ENCODE assay signal across 8 cellular contexts in genomic region chr19:43503501-43504425, GRCh38. TPM values are rescaled to one million over a fixed set of nuclear protein-coding genes. Genes with fewer than 3 reads are reported as not detected.
DNase-seq lines count a peak whose midpoint lies in the region; ATAC-seq and TF ChIP-seq lines count a peak whose summit lies in the region.

No MANE protein-coding gene starts in this region.

- H3K4me3 ChIP-seq in A673 (ENCODE audit: low read depth, low read length, poor library complexity, severe bottlenecking) (peak overlapping the region; percentile 83), mammary epithelial cell (replicated peaks in 1 of 3; ENCODE audit: insufficient read depth in 1 of 3, low read depth in 2 of 3, low read length in 3 of 3) (peak overlapping the region; percentile 82 to 90 (median 88)), spleen (peak overlapping the region; percentile 53 to 90 (median 72))

- peak overlapping the region; percentile 91 for H3K9ac ChIP-seq in mammary epithelial cell (ENCODE audit: insufficient read depth, low read length)

- BruUV-seq in A673 (replicated peaks; lab: Mats Ljungman, UMichigan) (no TSS peak), mammary epithelial cell (replicated peaks; lab: Mats Ljungman, UMichigan) (no TSS peak)

- intact Hi-C loops in A673 (cut with micrococcal nuclease; ENCODE audit: unreplicated experiment) = loop anchor here (5.0 kb wide), 1 partner anchor 56 kb away; no protein-coding TSS in a partner anchor
- intact Hi-C loops in mammary epithelial cell (cut with micrococcal nuclease) = loop anchor here (1.0 to 5.0 kb wide), 3 partner anchors 15 to 56 kb away; partner anchors contain the start of gene LYPD3
- intact Hi-C loops in spleen (cut with DNase I; ENCODE audit: low total_unique reads) = no loop called here

- H3K4me1 ChIP-seq in A673 (ENCODE audit: insufficient read depth, low read length, poor library complexity, severe bottlenecking) = peaks cover 5% of the 10 kb centered on the region
- H3K4me1 ChIP-seq in mammary epithelial cell (ENCODE audit: insufficient read depth, low read length) = peaks cover 14% of the 10 kb centered on the region
- H3K4me1 ChIP-seq in spleen = peaks cover 9 to 45% (median 21%) of the 10 kb centered on the region in 6 donors

- ATAC-seq in GM18858 (IDR thresholded peaks at IDR 0.05; ENCODE audit: unreplicated experiment) (peak; percentile 74), HG03066 (IDR thresholded peaks at IDR 0.05; ENCODE audit: low read depth, unreplicated experiment) (peak; percentile 87)

- TF ChIP-seq CTCF in A673 (conservative IDR thresholded peaks at IDR 0.05; ENCODE audit: low read depth, low read length) (peak; percentile 44), VCaP (conservative IDR thresholded peaks at IDR 0.05) (peak; percentile 32), mammary epithelial cell (conservative IDR thresholded peaks at IDR 0.05 in 1 of 2, IDR thresholded peaks at IDR 0.05 in 1 of 2; ENCODE audit: extremely low read depth in 1 of 2, insufficient read depth in 1 of 2, low read depth in 1 of 2, low read length in 2 of 2) (no peak), spleen (IDR thresholded peaks at IDR 0.05 in 8 of 11, conservative IDR thresholded peaks at IDR 0.05 in 3 of 11) (peak in 6 of 11 experiments; percentile 19 to 39 (median 34))

- H4K20me1 ChIP-seq in mammary epithelial cell (ENCODE audit: insufficient read depth, low read length) = no peaks in the 10 kb centered on the region

- 0% methylated on average over 10 of the region's 64 CpGs for WGBS in mammary epithelial cell (ENCODE audit: low coverage, missing lambda C conversion rate)
- 1 to 2% (median 1%) methylated on average over 43 to 64 of the region's 64 CpGs for WGBS in spleen, 5 donors

- H2AFZ ChIP-seq in mammary epithelial cell (ENCODE audit: low read depth, low read length) = peak overlapping the region; percentile 98

- DNase-seq in A673 (ENCODE audit: low spot score) (peak; percentile 97), NCI-H2196 (lab: John Stamatoyannopoulos, UW; ENCODE audit: unreplicated experiment) (peak; percentile 95), mammary epithelial cell (peak; percentile 85), inferior parietal cortex (ENCODE audit: extremely low spot score) (peak; percentile 94), spleen (peak; percentile 99)

- in situ Hi-C loops in mammary epithelial cell (cut with MboI; ENCODE audit: low sequenced_read_pairs in 2 of 2) = no loop called here

- TF ChIP-seq POLR2A in spleen (IDR thresholded peaks at IDR 0.05) = no peak

- H3K27me3 ChIP-seq in A673 (replicated peaks; ENCODE audit: insufficient read depth, low read depth, low read length, poor library complexity) (no peaks in the 10 kb centered on the region), mammary epithelial cell (ENCODE audit: insufficient read depth, low read length) (no peaks in the 10 kb centered on the region), spleen (replicated peaks in 1 of 7) (no peaks in the 10 kb centered on the region)

- dilution Hi-C loops in mammary epithelial cell (cut with HindIII; ENCODE audit: low sequenced_read_pairs) = no loop called here

- H3K9me3 ChIP-seq in A673 (ENCODE audit: low read depth, low read length, poor library complexity, severe bottlenecking) (no peaks in the 10 kb centered on the region), mammary epithelial cell (replicated peaks; ENCODE audit: insufficient read depth, low read length) (no peaks in the 10 kb centered on the region), spleen (no peaks in the 10 kb centered on the region)

- CTCF ChIA-PET in A673 (lab: Charles Lee) = interaction anchor here (0.6 to 2.6 kb wide), 5 partner anchors 16 to 92 kb away, joined by 3 to 10 read pairs (median 3); partner anchors contain the start of gene IRGQ
- CTCF ChIA-PET in mammary epithelial cell (lab: Charles Lee; ENCODE audit: low non-redundant PET) = no interaction called here

- peak overlapping the region; percentile 90 for H3K4me2 ChIP-seq in mammary epithelial cell (ENCODE audit: insufficient read depth, low read depth, low read length)

- peak overlapping the region; percentile 73 for H3K27ac ChIP-seq in A673 (ENCODE audit: low read depth, low read length, poor library complexity, severe bottlenecking)
- peak overlapping the region; percentile 89 for H3K27ac ChIP-seq in VCaP
- peak overlapping the region; percentile 86 for H3K27ac ChIP-seq in mammary epithelial cell (ENCODE audit: insufficient read depth, low read depth, low read length)
- H3K27ac ChIP-seq in spleen = peak overlapping the region; percentile 82 to 92 (median 88)

- POLR2A ChIA-PET in A673 (lab: Charles Lee; ENCODE audit: low non-redundant PET) = no interaction called here

- H3K79me2 ChIP-seq in mammary epithelial cell (ENCODE audit: insufficient read depth, low read length) = peaks cover 16% of the 10 kb centered on the region

- peaks cover 5% of the 10 kb centered on the region for H3K36me3 ChIP-seq in A673 (ENCODE audit: insufficient read depth, low read length, poor library complexity, severe bottlenecking)
- H3K36me3 ChIP-seq in mammary epithelial cell (ENCODE audit: insufficient read depth, low read length) = peaks cover 7% of the 10 kb centered on the region
- H3K36me3 ChIP-seq in spleen = peaks cover 0 to 48% (median 9%) of the 10 kb centered on the region in 6 donors

RNA-seq across cellular contexts. Expression of gene PHLDB3, which starts 0.8 kb away (rescaled TPM):
- total RNA-seq in A673 (2021) (9.0 and 11.2 TPM in 2 replicates), mammary epithelial cell (10 to 100 TPM; 16.2 to 23.8 TPM), spleen (10 to 100 TPM in 5 of 7 donors, 1 to 10 TPM in 2; 8.0 to 23.0 (median 14.8) TPM)
- polyA plus RNA-seq in mammary epithelial cell (8.0 TPM), spleen (10 to 100 TPM; 10.4 to 22.8 (median 17.4) TPM)
- polyA minus RNA-seq in mammary epithelial cell = 20.2 TPM

RNA-seq across cellular contexts. Expression of gene ETHE1, which starts 23.2 kb away (rescaled TPM):
- total RNA-seq in A673 (2021) (8.8 and 15.3 TPM in 2 replicates), mammary epithelial cell (100 to 1,000 TPM; 114 to 122 TPM), spleen (10 to 100 TPM; 25.3 to 53.4 (median 34.6) TPM)
- polyA plus RNA-seq in mammary epithelial cell (176 TPM), spleen (10 to 100 TPM; 20.2 to 42.8 (median 35.3) TPM)
- polyA minus RNA-seq in mammary epithelial cell = 122 TPM

RNA-seq across cellular contexts. Expression of gene ZNF575, which starts 29.2 kb away (rescaled TPM):
- total RNA-seq in A673 (2021) (2.8 and 3.1 TPM in 2 replicates), mammary epithelial cell (1 to 10 TPM in 1 of 2 donors, under 1 TPM in 1; 0.17 to 2.1 TPM), spleen (1 to 10 TPM in 5 of 7 donors, not detected in 2; 1.0 to 4.3 (median 2.4) TPM)
- polyA plus RNA-seq in mammary epithelial cell (0.17 TPM), spleen (1 to 10 TPM in 1 of 3 donors, under 1 TPM in 2; 0.82 to 1.9 (median 0.87) TPM)
- not detected for polyA minus RNA-seq in mammary epithelial cell

RNA-seq across cellular contexts. Expression of gene LYPD3, which starts 38.4 kb away (rescaled TPM):
- total RNA-seq in A673 (2021) = 0.21 and 0.31 TPM in 2 replicates
- 10 to 100 TPM in 1 of 2 donors, under 1 TPM in 1; 0.33 to 30.7 TPM for total RNA-seq in mammary epithelial cell
- polyA plus RNA-seq in mammary epithelial cell = 29.8 TPM
- 30.0 TPM for polyA minus RNA-seq in mammary epithelial cell
- total RNA-seq in spleen = 1 to 10 TPM in 6 of 7 donors, under 1 TPM in 1; 0.57 to 2.8 (median 1.4) TPM
- polyA plus RNA-seq in spleen = 1 to 10 TPM; 1.5 to 1.7 (median 1.6) TPM

Comparison
In these comparisons a context has a peak if more than half of its experiments do, and no peak if none do; other contexts are left out.
1. Peak in every context shown above with its lines: DNase-seq, ATAC-seq, H3K4me3 ChIP-seq and H3K27ac ChIP-seq.
2. CTCF ChIP-seq: peak in A673 (single experiment), VCaP (single experiment) and spleen (6 of 11); none in mammary epithelial cell (0 of 2).